In genomic region chr18:47175283-47175894, GRCh38 we compare ENCODE assay signal across 8 cellular contexts. TPM values are rescaled to one million over a fixed set of nuclear protein-coding genes. Genes with fewer than 3 reads are reported as not detected.
DNase-seq lines count a peak whose midpoint lies in the region; ATAC-seq and TF ChIP-seq lines count a peak whose summit lies in the region.

No MANE protein-coding gene starts in this region.

- H3K27me3 ChIP-seq in breast epithelium (no peaks in the 10 kb centered on the region), mesenchymal stem cell (ENCODE audit: control insufficient read depth in 1 of 2, insufficient read depth in 1 of 2, low read length in 2 of 2) (peaks cover 0 to 8% of the 10 kb centered on the region in 2 experiments)

- DNase-seq in NCI-H2227 (lab: John Stamatoyannopoulos, UW; ENCODE audit: unreplicated experiment) (peak; percentile 22), NCI-H2227 treated with DMSO at 0.1 percent for 48 hours (lab: John Stamatoyannopoulos, UW) (no peak), breast epithelium (ENCODE audit: low spot score in 2 of 2) (no peak), mesenchymal stem cell (peak; percentile 54)
- DNase-seq in effector CD4-positive, alpha-beta T cell = no peak

- H3K27ac ChIP-seq in breast epithelium (peak overlapping the region; percentile 80 to 84), mesenchymal stem cell (ENCODE audit: low read length, poor library complexity, severe bottlenecking) (peak overlapping the region; percentile 91)

- peak overlapping the region in 1 of 2 experiments; percentile 100 for H3K4ac ChIP-seq in mesenchymal stem cell (ENCODE audit: low read depth in 1 of 2, low read length in 2 of 2)

- H3K18ac ChIP-seq in mesenchymal stem cell (ENCODE audit: low read depth in 1 of 2, low read length in 2 of 2) = peak overlapping the region; percentile 100

- TF ChIP-seq CTCF in breast epithelium (IDR thresholded peaks at IDR 0.05) = no peak

- H3K4me3 ChIP-seq in breast epithelium (peak overlapping the region; percentile 74 to 100 (median 90)), mesenchymal stem cell (ENCODE audit: insufficient read depth in 1 of 2, low read depth in 1 of 2, low read length in 2 of 2) (peak overlapping the region; percentile 97 to 99)

- peak overlapping the region; percentile 99 for H3K9ac ChIP-seq in mesenchymal stem cell (ENCODE audit: low read length)

- H2BK12ac ChIP-seq in mesenchymal stem cell (ENCODE audit: low read length in 2 of 2) = no peak overlapping the region

- no peak overlapping the region for H2AFZ ChIP-seq in mesenchymal stem cell (ENCODE audit: low read depth, low read length)

- H3K9me3 ChIP-seq in breast epithelium (no peaks in the 10 kb centered on the region), mesenchymal stem cell (ENCODE audit: control insufficient read depth, low read length) (no peaks in the 10 kb centered on the region)

- H2BK120ac ChIP-seq in mesenchymal stem cell (ENCODE audit: low read depth, low read length) = peak overlapping the region; percentile 95

- H2AK5ac ChIP-seq in mesenchymal stem cell (ENCODE audit: low read length, severe bottlenecking) = no peak overlapping the region

- peaks cover 2% of the 10 kb centered on the region for H3K79me1 ChIP-seq in mesenchymal stem cell (replicated peaks; ENCODE audit: low read length, poor library complexity, severe bottlenecking)

- no peak overlapping the region for H4K91ac ChIP-seq in mesenchymal stem cell (ENCODE audit: low read length)

- H3K36me3 ChIP-seq in breast epithelium (no peaks in the 10 kb centered on the region), mesenchymal stem cell (ENCODE audit: control insufficient read depth in 1 of 2, insufficient read depth in 2 of 2, low read depth in 1 of 2, low read length in 2 of 2) (peaks cover 0 to 3% of the 10 kb centered on the region in 2 experiments)

- 3% methylated on average over 18 of the region's 24 CpGs for WGBS in mesenchymal stem cell

- intact Hi-C loops in breast epithelium (cut with DNase I; ENCODE audit: low total_unique reads) = no loop called here

- H3K23ac ChIP-seq in mesenchymal stem cell (ENCODE audit: low read length in 2 of 2) = no peak overlapping the region

- H4K8ac ChIP-seq in mesenchymal stem cell (ENCODE audit: low read length) = no peak overlapping the region

- TF ChIP-seq POLR2A in breast epithelium (IDR thresholded peaks at IDR 0.05) = no peak

- peak; percentile 7 for ATAC-seq in HG03571 (IDR thresholded peaks at IDR 0.05; ENCODE audit: unreplicated experiment)
- no peak for ATAC-seq in HG03095 (IDR thresholded peaks at IDR 0.05; ENCODE audit: unreplicated experiment)
- no peak for ATAC-seq in GM21786 (IDR thresholded peaks at IDR 0.05; ENCODE audit: unreplicated experiment)

- no peak overlapping the region for H2BK5ac ChIP-seq in mesenchymal stem cell (ENCODE audit: low read depth, low read length, poor library complexity, severe bottlenecking)

- peak overlapping the region; percentile 59 for H3K4me2 ChIP-seq in mesenchymal stem cell (ENCODE audit: low read length, poor library complexity, severe bottlenecking)

- no peak overlapping the region for H3K14ac ChIP-seq in mesenchymal stem cell (ENCODE audit: low read length in 2 of 2)

- H2BK15ac ChIP-seq in mesenchymal stem cell (ENCODE audit: low read depth, poor library complexity, severe bottlenecking) = peak overlapping the region; percentile 70

- H3K4me1 ChIP-seq in breast epithelium (peaks cover 0 to 7% of the 10 kb centered on the region in 2 donors), mesenchymal stem cell (ENCODE audit: control insufficient read depth, insufficient read depth, low read depth, low read length) (peaks cover 4% of the 10 kb centered on the region)

RNA-seq across cellular contexts. Expression of gene IER3IP1, which starts 0.8 kb away (rescaled TPM):
- total RNA-seq in breast epithelium = 10 to 100 TPM; 10.4 to 15.1 (median 13.8) TPM
- polyA plus RNA-seq in mesenchymal stem cell (2013, experiment 1 of 2) = 30.7 TPM
- polyA plus RNA-seq in mesenchymal stem cell (2013, experiment 2 of 2) = 32.6 TPM

RNA-seq across cellular contexts. Expression of gene HDHD2, which starts 25.1 kb away (rescaled TPM):
- total RNA-seq in breast epithelium = 10 to 100 TPM; 18.7 to 41.0 (median 24.9) TPM
- polyA plus RNA-seq in mesenchymal stem cell (2013, experiment 1 of 2) = 14.1 TPM
- polyA plus RNA-seq in mesenchymal stem cell (2013, experiment 2 of 2) = 15.1 TPM

Comparison
In these comparisons a context has a peak if more than half of its experiments do, and no peak if none do; other contexts are left out.
1. DNase-seq: peak in NCI-H2227 (single experiment) and mesenchymal stem cell (single experiment); none in NCI-H2227 treated with DMSO at 0.1 percent for 48 hours (single experiment), breast epithelium (0 of 2) and effector CD4-positive, alpha-beta T cell (single experiment).